1 cellular context compared by ENCODE assay signal in genomic region chr1:3656450-3657095, GRCh38.
TF ChIP-seq lines count a peak whose summit lies in the region.

No MANE protein-coding gene starts in this region.

TF ChIP-seq in GM12878, 131 proteins besides CTCF, POLR2A, EP300 and RAD21 (continued from another document and continues in another):
- TF ChIP-seq BCLAF1 (IDR thresholded peaks at IDR 0.05) (no peak), NR2C2 (IDR thresholded peaks at IDR 0.05; ENCODE audit: borderline replicate concordance, control insufficient read depth, insufficient read length, low read depth) (no peak), ZNF24 (IDR thresholded peaks at IDR 0.05) (0 out of 2 replicates have a peak, but pooled peaks have one; percentile 34), POLR2AphosphoS5 (IDR thresholded peaks at IDR 0.05; ENCODE audit: low read length) (peak; percentile 71), SP1 (IDR thresholded peaks at IDR 0.05; ENCODE audit: low read depth, low read length) (peak; percentile 68), BCL11A (IDR thresholded peaks at IDR 0.05; ENCODE audit: low read depth, low read length) (peak; percentile 97), NR2F1 (conservative IDR thresholded peaks at IDR 0.05) (peak; percentile 77), CREM (IDR thresholded peaks at IDR 0.05; ENCODE audit: low read depth) (peak; percentile 94), SPI1 (IDR thresholded peaks at IDR 0.05; ENCODE audit: borderline replicate concordance, insufficient read depth, low read depth, low read length) (peak; percentile 50; the same call in 1 of the 2 replicates), BRCA1 (IDR thresholded peaks at IDR 0.05; ENCODE audit: low read depth, low read length) (no peak), MLLT1 (IDR thresholded peaks at IDR 0.05) (0 out of 2 replicates have a peak, but pooled peaks have one; percentile 37), RELA (IDR thresholded peaks at IDR 0.05; ENCODE audit: borderline replicate concordance, partially characterized antibody) (no peak), CREB1 (IDR thresholded peaks at IDR 0.05; ENCODE audit: low read depth) (peak; percentile 90), SIN3A (IDR thresholded peaks at IDR 0.05; ENCODE audit: low read depth, low read length) (no peak), PML (IDR thresholded peaks at IDR 0.05; ENCODE audit: low read length) (peak; percentile 67), NFIC (IDR thresholded peaks at IDR 0.05; ENCODE audit: low read depth, low read length) (peak; percentile 97), SKIL (IDR thresholded peaks at IDR 0.05; ENCODE audit: low read depth, poor library complexity, severe bottlenecking) (peak; percentile 86), ZBTB33 (IDR thresholded peaks at IDR 0.05) (no peak), BHLHE40 (IDR thresholded peaks at IDR 0.05; ENCODE audit: borderline replicate concordance in 1 of 2, low read depth in 2 of 2, low read length in 1 of 2) (peak; percentile 73 to 79; a peak in 3 of 4 replicates), ESRRA (IDR thresholded peaks at IDR 0.05; ENCODE audit: low read length) (no peak), STAT1 (conservative IDR thresholded peaks at IDR 0.05) (no peak), GATAD2B (conservative IDR thresholded peaks at IDR 0.05; ENCODE audit: low read depth) (peak; percentile 55; the same call in 1 of the 2 replicates), USF1 (IDR thresholded peaks at IDR 0.05; ENCODE audit: borderline replicate concordance, extremely low read length, insufficient read depth, low read depth, low read length) (no peak), IRF4 (IDR thresholded peaks at IDR 0.05; ENCODE audit: low read depth, low read length) (peak; percentile 99), MTA3 (IDR thresholded peaks at IDR 0.05; ENCODE audit: borderline replicate concordance, low read length) (peak; percentile 82), ATF3 (IDR thresholded peaks at IDR 0.05; ENCODE audit: borderline replicate concordance, extremely low read depth, low read depth, low read length) (no peak), SUZ12 (IDR thresholded peaks at IDR 0.05; ENCODE audit: unreplicated experiment) (no peak), EZH2 (IDR thresholded peaks at IDR 0.05; ENCODE audit: borderline replicate concordance, control insufficient read depth, low read depth, low read length) (no peak), RAD51 (IDR thresholded peaks at IDR 0.05) (no peak; the same call in 1 of the 2 replicates), NRF1 (conservative IDR thresholded peaks at IDR 0.05; ENCODE audit: low read depth, low read length) (no peak), PAX5 (IDR thresholded peaks at IDR 0.05; ENCODE audit: borderline replicate concordance, low read depth, low read length) (peak; percentile 81; the same call in 1 of the 2 replicates), ASH2L (IDR thresholded peaks at IDR 0.05; ENCODE audit: borderline replicate concordance, low read depth) (no peak), HDGF (IDR thresholded peaks at IDR 0.05) (no peak), REST (IDR thresholded peaks at IDR 0.05; ENCODE audit: low read depth, low read length) (0 out of 2 replicates have a peak, but pooled peaks have one; percentile 15), ZBTB4 (CRISPR knock-in tag; IDR thresholded peaks at IDR 0.05) (no peak), PRDM15 (CRISPR knock-in tag; IDR thresholded peaks at IDR 0.05) (no peak), TCF7 (IDR thresholded peaks at IDR 0.05; ENCODE audit: borderline replicate concordance) (no peak; the same call in 1 of the 2 replicates), CBX3 (IDR thresholded peaks at IDR 0.05; ENCODE audit: borderline replicate concordance, low read depth) (no peak), MTA2 (IDR thresholded peaks at IDR 0.05; ENCODE audit: low read depth) (peak; percentile 97)
